In the genomic region with DNA sequence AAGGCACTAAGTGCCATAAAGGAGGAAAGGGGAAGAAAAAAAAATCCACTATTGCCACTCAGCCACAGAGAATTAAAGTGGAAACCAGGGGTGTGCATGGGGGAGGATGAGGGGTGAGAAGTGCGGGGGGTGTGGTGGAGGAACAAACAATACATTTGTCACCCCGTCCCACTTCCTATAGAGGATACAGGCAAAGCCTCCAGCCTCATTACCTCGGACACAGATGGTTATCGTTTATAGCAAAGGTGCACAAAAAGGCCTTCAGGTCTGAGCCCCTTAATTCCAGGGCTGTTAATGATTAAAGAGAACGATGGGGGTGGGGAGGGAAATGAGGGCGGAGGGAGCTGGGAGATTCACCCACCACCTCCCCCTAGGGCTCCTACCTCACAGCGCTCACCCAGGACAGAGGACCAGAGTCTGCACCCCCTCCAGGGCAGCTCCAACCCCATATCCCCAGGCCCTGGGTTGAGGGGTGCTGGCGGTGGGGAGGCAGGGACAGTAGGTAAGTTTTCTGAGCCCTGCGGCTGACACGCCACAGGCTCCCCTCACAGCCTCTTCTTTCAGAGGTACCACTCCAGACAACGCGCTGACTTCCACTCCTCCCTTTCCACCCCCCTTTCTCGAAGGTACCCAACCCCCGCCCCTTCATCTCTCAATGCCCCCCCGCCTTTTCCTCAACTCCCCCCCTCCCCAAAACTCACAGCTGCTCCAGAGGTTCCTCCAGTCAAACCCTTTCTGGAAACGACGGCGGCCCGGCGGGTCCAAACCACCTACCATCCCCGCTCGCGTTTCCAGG, we compare ENCODE assay signal across 8 cellular contexts. TPM values are rescaled to one million over a fixed set of nuclear protein-coding genes. Genes with fewer than 3 reads are reported as not detected.
A peak's percentile ranks its signal among the peaks of the same experiment; 100 is the strongest.
DNase-seq lines count a peak whose midpoint lies in the region; ATAC-seq and TF ChIP-seq lines count a peak whose summit lies in the region.

No MANE protein-coding gene starts in this region.

- no peaks in the 10 kb centered on the region for H3K9me3 ChIP-seq in mammary epithelial cell (replicated peaks; ENCODE audit: insufficient read depth, low read length)
- H3K9me3 ChIP-seq in lower lobe of right lung, result no peaks in the 10 kb centered on the region
- H3K9me3 ChIP-seq in tibial artery, result no peaks in the 10 kb centered on the region

- peak overlapping the region; percentile 74 for H3K27ac ChIP-seq in mammary epithelial cell (ENCODE audit: insufficient read depth, low read depth, low read length)
- H3K27ac ChIP-seq in lower lobe of right lung, result peak overlapping the region; percentile 98
- peak overlapping the region; percentile 96 to 98 for H3K27ac ChIP-seq in tibial artery

- WGBS in mammary epithelial cell (ENCODE audit: low coverage, missing lambda C conversion rate), result 0% methylated on average over 4 of the region's 23 CpGs

- H4K20me1 ChIP-seq in mammary epithelial cell (ENCODE audit: insufficient read depth, low read length), result no peaks in the 10 kb centered on the region

- TF ChIP-seq CTCF in mammary epithelial cell (conservative IDR thresholded peaks at IDR 0.05 in 1 of 2, IDR thresholded peaks at IDR 0.05 in 1 of 2; ENCODE audit: extremely low read depth in 1 of 2, insufficient read depth in 1 of 2, low read depth in 1 of 2, low read length in 2 of 2) (no peak), lower lobe of right lung (IDR thresholded peaks at IDR 0.05) (no peak), tibial artery (IDR thresholded peaks at IDR 0.05) (no peak)

- H3K4me3 ChIP-seq in mammary epithelial cell (replicated peaks in 1 of 3; ENCODE audit: insufficient read depth in 1 of 3, low read depth in 2 of 3, low read length in 3 of 3), result peak overlapping the region; percentile 79 to 85 (median 85)
- H3K4me3 ChIP-seq in lower lobe of right lung, result peak overlapping the region; percentile 86
- H3K4me3 ChIP-seq in tibial artery, result peak overlapping the region; percentile 63 to 78

- no TSS peak for BruUV-seq in mammary epithelial cell (replicated peaks; lab: Mats Ljungman, UMichigan)

- DNase-seq in EL (peak; percentile 25), MV-4-11 (lab: John Stamatoyannopoulos, UW) (peak; percentile 52), mammary epithelial cell (no peak), lower lobe of right lung (peak; percentile 59), tibial artery (peak; percentile 43 to 76), KG1 (lab: John Stamatoyannopoulos, UW) (no peak)

- peaks cover 54% of the 10 kb centered on the region for H3K4me1 ChIP-seq in mammary epithelial cell (ENCODE audit: insufficient read depth, low read length)
- H3K4me1 ChIP-seq in lower lobe of right lung, result peaks cover 60% of the 10 kb centered on the region
- peaks cover 0 to 79% (median 55%) of the 10 kb centered on the region in 4 donors for H3K4me1 ChIP-seq in tibial artery

- peak overlapping the region; percentile 88 for H3K9ac ChIP-seq in mammary epithelial cell (ENCODE audit: insufficient read depth, low read length)

- in situ Hi-C loops in mammary epithelial cell (cut with MboI; ENCODE audit: low sequenced_read_pairs in 2 of 2), result no loop called here

- dilution Hi-C loops in mammary epithelial cell (cut with HindIII; ENCODE audit: low sequenced_read_pairs), result no loop called here

- CTCF ChIA-PET in mammary epithelial cell (lab: Charles Lee; ENCODE audit: low non-redundant PET), result interaction anchor here (0.6 kb wide), 2 partner anchors 247 to 1201 kb away, joined by 3 to 5 read pairs; no protein-coding TSS in a partner anchor

- H3K27me3 ChIP-seq in mammary epithelial cell (ENCODE audit: insufficient read depth, low read length), result no peaks in the 10 kb centered on the region
- no peaks in the 10 kb centered on the region for H3K27me3 ChIP-seq in lower lobe of right lung (ENCODE audit: low read depth)
- no peaks in the 10 kb centered on the region for H3K27me3 ChIP-seq in tibial artery

- peak overlapping the region; percentile 1 for H2AFZ ChIP-seq in mammary epithelial cell (ENCODE audit: low read depth, low read length)

- peak; percentile 1 to 8 for ATAC-seq in lower lobe of right lung
- no peak for ATAC-seq in GM19455 (IDR thresholded peaks at IDR 0.05; ENCODE audit: unreplicated experiment)
- ATAC-seq in esophagus mucosa, result no peak

- intact Hi-C loops in mammary epithelial cell (cut with micrococcal nuclease) (loop anchor here (1.0 to 10.0 kb wide), 8 partner anchors 12 to 405 kb away; a partner anchor contains a TSS), lower lobe of right lung (cut with DNase I) (no loop called here), tibial artery (cut with DNase I; ENCODE audit: low total_unique reads) (loop anchor here (5.0 to 10.0 kb wide), 2 partner anchors 32 to 1775 kb away; no protein-coding TSS in a partner anchor)

- peaks cover 81% of the 10 kb centered on the region for H3K79me2 ChIP-seq in mammary epithelial cell (ENCODE audit: insufficient read depth, low read length)

- peak overlapping the region; percentile 78 for H3K4me2 ChIP-seq in mammary epithelial cell (ENCODE audit: insufficient read depth, low read depth, low read length)

- H3K36me3 ChIP-seq in mammary epithelial cell (ENCODE audit: insufficient read depth, low read length), result peaks cover 9% of the 10 kb centered on the region
- peaks cover 23% of the 10 kb centered on the region for H3K36me3 ChIP-seq in lower lobe of right lung
- peaks cover 0 to 15% (median 15%) of the 10 kb centered on the region in 3 donors for H3K36me3 ChIP-seq in tibial artery

RNA-seq across cellular contexts. Expression of a gene that starts 0.5 kb away (rescaled TPM):
- 10 to 100 TPM; 20.2 to 25.0 TPM for total RNA-seq in mammary epithelial cell
- 5.4 TPM for polyA plus RNA-seq in mammary epithelial cell
- 10.9 TPM for polyA minus RNA-seq in mammary epithelial cell
- 20.7 TPM for total RNA-seq in lower lobe of right lung
- 17.1 TPM for total RNA-seq in esophagus mucosa

RNA-seq across cellular contexts. Expression of a gene that starts 0.9 kb away (rescaled TPM):
- 10 to 100 TPM; 20.8 to 24.3 TPM for total RNA-seq in mammary epithelial cell
- 25.3 TPM for polyA plus RNA-seq in mammary epithelial cell
- 10.0 TPM for polyA minus RNA-seq in mammary epithelial cell
- 23.3 TPM for total RNA-seq in lower lobe of right lung
- total RNA-seq in esophagus mucosa, result 15.1 TPM

Comparison
In these comparisons a context has a peak if more than half of its experiments do, and no peak if none do; other contexts are left out.
1. DNase-seq: peak in EL (single experiment), MV-4-11 (single experiment), lower lobe of right lung (single experiment) and tibial artery (2 of 2); none in mammary epithelial cell (single experiment) and KG1 (single experiment).
2. ATAC-seq: peak in lower lobe of right lung (2 of 2); none in GM19455 (single experiment) and esophagus mucosa (single experiment).
3. Peak in every context shown above with its lines, with median percentiles within 50 percentile points of each other: H3K27ac ChIP-seq and H3K4me3 ChIP-seq.